Comparison of ENCODE assay signal across 14 cellular contexts in the genomic region with DNA sequence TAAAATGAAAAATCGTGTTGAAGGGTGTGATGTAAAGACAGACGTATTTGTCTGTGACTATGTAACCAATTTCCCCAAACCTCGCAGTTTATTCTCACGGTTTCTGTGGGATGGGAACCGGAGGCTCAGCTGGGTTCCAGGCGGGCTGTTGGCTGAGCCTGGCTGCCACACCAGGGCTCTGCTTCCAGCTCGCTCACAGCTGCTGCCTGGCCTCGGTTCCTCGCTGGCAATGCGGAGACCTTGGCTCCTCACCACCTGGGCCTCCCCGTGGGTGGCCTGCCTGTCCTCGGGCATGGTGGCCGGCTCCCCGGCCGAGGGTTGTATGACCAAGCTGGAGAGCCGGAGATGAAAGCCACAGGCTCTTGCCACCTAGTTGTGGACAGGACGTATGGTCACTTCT.
DNase-seq lines count a peak whose midpoint lies in the region; ATAC-seq and TF ChIP-seq lines count a peak whose summit lies in the region.
"Had no signal": no experiment of that assay in that cellular context is flagged by ENCODE, and none has a peak within 500 bp of the region (broad histone marks: within the 10 kb centered on the region; RNA-seq: fewer than 3 reads in every experiment).

No MANE protein-coding gene starts in this region.

- no peaks in the 10 kb centered on the region for H3K23me2 ChIP-seq in H9 (ENCODE audit: insufficient read length, low read depth, low read length, poor library complexity, severe bottlenecking)

- POLR2A ChIA-PET in naive thymus-derived CD8-positive, alpha-beta T cell (lab: Charles Lee), result no interaction called here

- DNase-seq in AG10803 (ENCODE audit: low read depth) (peak; percentile 51), H9 (peak; percentile 24), endodermal cell (peak; percentile 43), neuronal stem cell (ENCODE audit: low spot score) (no peak), NCI-H1092 (lab: John Stamatoyannopoulos, UW) (no peak)
- no peak for DNase-seq in naive thymus-derived CD8-positive, alpha-beta T cell
- DNase-seq: ACHN; Calu3; CD4-positive, alpha-beta T cell; DMS 273 treated with DMSO at 0.1 percent for 48 hours had no signal

- no peaks in the 10 kb centered on the region for H3K36me3 ChIP-seq in endodermal cell (ENCODE audit: control insufficient read depth, insufficient read depth, low read length)
- H3K36me3 ChIP-seq in neuronal stem cell (replicated peaks in 1 of 2; ENCODE audit: control insufficient read depth in 2 of 2, insufficient read depth in 2 of 2, low read length in 2 of 2), result no peaks in the 10 kb centered on the region
- H3K36me3 ChIP-seq: HAP-1 had no signal

- WGBS in H9 (ENCODE audit: extremely low coverage, insufficient read length, low lambda C conversion rate), result no CpG with 5 or more reads among the region's 17 CpGs
- WGBS in endodermal cell (ENCODE audit: insufficient coverage in 1 of 2, insufficient read length in 1 of 2), 2 experiments, result 95% methylated on average over 12 to 17 of the region's 17 CpGs
- WGBS in neuronal stem cell (ENCODE audit: extremely low coverage in 2 of 2, insufficient read length in 2 of 2, insufficient replicate concordance in 1 of 2), 2 donors, result no CpG with 5 or more reads among the region's 17 CpGs

- H2AK5ac ChIP-seq in H9 (ENCODE audit: insufficient read length, low read length) (no peak overlapping the region), neuronal stem cell (ENCODE audit: low read depth, low read length) (no peak overlapping the region)

- no peak overlapping the region for H3K18ac ChIP-seq in H9 (ENCODE audit: insufficient read length, low read depth, low read length)
- H3K18ac ChIP-seq in neuronal stem cell (ENCODE audit: low read length), result no peak overlapping the region

- ATAC-seq in HG03097 (IDR thresholded peaks at IDR 0.05; ENCODE audit: low FRiP score, unreplicated experiment), result no peak
- ATAC-seq in naive thymus-derived CD8-positive, alpha-beta T cell, result no peak
- ATAC-seq: GM23338 had no signal

- H3T11ph ChIP-seq in H9 (ENCODE audit: low read length), result no peak overlapping the region

- H4K20me1 ChIP-seq in H9 (ENCODE audit: control insufficient read depth, insufficient read depth, insufficient read length), result no peaks in the 10 kb centered on the region

- no peak overlapping the region for H2BK120ac ChIP-seq in H9 (ENCODE audit: low read depth, low read length, poor library complexity, severe bottlenecking)
- no peak overlapping the region for H2BK120ac ChIP-seq in neuronal stem cell (ENCODE audit: low read depth, low read length)

- H3K4ac ChIP-seq in H9 (ENCODE audit: low read depth, low read length) (no peak overlapping the region), neuronal stem cell (ENCODE audit: low read length) (no peak overlapping the region)

- no peaks in the 10 kb centered on the region for H3K79me2 ChIP-seq in H9 (ENCODE audit: insufficient read depth, low read length)

- H4K8ac ChIP-seq in H9 (replicated peaks; ENCODE audit: insufficient read length, low read depth, low read length) (no peak overlapping the region), neuronal stem cell (ENCODE audit: low read depth, low read length) (no peak overlapping the region)

- H3K4me2 ChIP-seq in H9 (ENCODE audit: insufficient read depth, insufficient read length, low read length) (no peak overlapping the region), neuronal stem cell (ENCODE audit: insufficient read depth, low read length, poor library complexity, severe bottlenecking) (no peak overlapping the region)
- H3K4me2 ChIP-seq: GM23338 had no signal

- H2BK5ac ChIP-seq in H9 (ENCODE audit: insufficient read length, low read length) (no peak overlapping the region), neuronal stem cell (ENCODE audit: low read length) (no peak overlapping the region)

- H3K4me3 Mint-ChIP-seq in H9 (no peak overlapping the region), endodermal cell (no peak overlapping the region)
- no peak overlapping the region for H3K4me3 Mint-ChIP-seq in naive thymus-derived CD8-positive, alpha-beta T cell
- H3K4me3 Mint-ChIP-seq: B cell; CD4-positive, alpha-beta T cell; GM23338 had no signal

- H3K27me3 Mint-ChIP-seq in H9 (ENCODE audit: low read depth), result no peaks in the 10 kb centered on the region
- peaks cover 3% of the 10 kb centered on the region for H3K27me3 Mint-ChIP-seq in endodermal cell (ENCODE audit: insufficient read depth)
- H3K27me3 Mint-ChIP-seq in naive thymus-derived CD8-positive, alpha-beta T cell, result peaks cover 0 to 19% (median 10%) of the 10 kb centered on the region in 5 donors
- H3K27me3 Mint-ChIP-seq: CD4-positive, alpha-beta T cell had no signal

- H3K9me3 ChIP-seq in H9 (ENCODE audit: control insufficient read depth, low read depth, low read length) (no peaks in the 10 kb centered on the region), endodermal cell (ENCODE audit: control insufficient read depth, low read length) (no peaks in the 10 kb centered on the region), neuronal stem cell (replicated peaks in 1 of 2; ENCODE audit: control insufficient read depth in 2 of 2, insufficient read depth in 1 of 2, low read depth in 1 of 2, low read length in 2 of 2) (peaks cover 0 to 1% of the 10 kb centered on the region in 2 donors)
- H3K9me3 ChIP-seq: HAP-1 had no signal

- H3K79me1 ChIP-seq in H9 (ENCODE audit: insufficient read depth, low read depth, low read length, poor library complexity, severe bottlenecking), result no peaks in the 10 kb centered on the region
- peaks cover 1% of the 10 kb centered on the region for H3K79me1 ChIP-seq in neuronal stem cell (ENCODE audit: low read depth, low read length)

- H2BK12ac ChIP-seq in H9 (ENCODE audit: insufficient read length, low read depth, low read length), result no peak overlapping the region
- H2BK12ac ChIP-seq in neuronal stem cell (ENCODE audit: low read length), result no peak overlapping the region

- H2BK20ac ChIP-seq in H9 (ENCODE audit: low read depth, low read length, poor library complexity, severe bottlenecking), result no peak overlapping the region

- H3K14ac ChIP-seq in H9 (ENCODE audit: insufficient read depth, low read length) (no peak overlapping the region; the same call in 1 of the 2 replicates), neuronal stem cell (ENCODE audit: low read length) (peak overlapping the region; percentile 74)

- peaks cover 23 to 35% of the 10 kb centered on the region in 2 experiments for H3K4me1 Mint-ChIP-seq in H9
- H3K4me1 Mint-ChIP-seq in endodermal cell, result peaks cover 13% of the 10 kb centered on the region
- peaks cover 0 to under 1% (median 0%) of the 10 kb centered on the region in 4 donors for H3K4me1 Mint-ChIP-seq in naive thymus-derived CD8-positive, alpha-beta T cell
- H3K4me1 Mint-ChIP-seq: B cell had no signal

- H3K4me1 ChIP-seq in H9 (ENCODE audit: insufficient read depth, low read length), result peaks cover 6% of the 10 kb centered on the region; the same call in 1 of the 2 replicates
- H3K4me1 ChIP-seq in endodermal cell (ENCODE audit: control insufficient read depth, insufficient read depth, low read length), result peaks cover 7% of the 10 kb centered on the region
- peaks cover 7 to 10% of the 10 kb centered on the region in 2 donors for H3K4me1 ChIP-seq in neuronal stem cell (ENCODE audit: control insufficient read depth in 2 of 2, insufficient read depth in 1 of 2, low read depth in 1 of 2, low read length in 2 of 2)

- TF ChIP-seq CTCF in AG10803 (conservative IDR thresholded peaks at IDR 0.05; ENCODE audit: low read length), result no peak
- no peak for TF ChIP-seq CTCF in H9 (conservative IDR thresholded peaks at IDR 0.05)
- TF ChIP-seq CTCF in endodermal cell (conservative IDR thresholded peaks at IDR 0.05), result no peak

- no peak overlapping the region for H2AFZ ChIP-seq in H9 (ENCODE audit: low read length)
- peak overlapping the region; percentile 13 for H2AFZ ChIP-seq in neuronal stem cell (ENCODE audit: low read length)
- H2AFZ ChIP-seq: GM23338 had no signal

- H4K91ac ChIP-seq in H9 (ENCODE audit: insufficient read length, low read depth, low read length), result no peak overlapping the region
- H4K91ac ChIP-seq in neuronal stem cell (ENCODE audit: low read depth, low read length, poor library complexity), result no peak overlapping the region

- no peak overlapping the region for H3K4me3 ChIP-seq in AG10803 (ENCODE audit: low read length)
- H3K4me3 ChIP-seq in endodermal cell (ENCODE audit: low read length), result no peak overlapping the region
- no peak overlapping the region for H3K4me3 ChIP-seq in neuronal stem cell (ENCODE audit: low read length in 2 of 2)
- H3K4me3 ChIP-seq: GM23338, HAP-1 had no signal

- H2BK15ac ChIP-seq in H9 (ENCODE audit: low read depth, low read length), result no peak overlapping the region
- no peak overlapping the region for H2BK15ac ChIP-seq in neuronal stem cell (ENCODE audit: low read length)

- H3K9ac ChIP-seq in H9 (ENCODE audit: extremely low read depth, insufficient read length, low read length), result no peak overlapping the region
- no peak overlapping the region for H3K9ac ChIP-seq in endodermal cell (ENCODE audit: extremely low read depth, low read length, poor library complexity, severe bottlenecking)
- H3K9ac ChIP-seq in neuronal stem cell (ENCODE audit: low read depth, low read length, poor library complexity), result no peak overlapping the region

- H4K5ac ChIP-seq in H9 (ENCODE audit: insufficient read length, low read depth, low read length), result no peak overlapping the region

- H3K36me3 Mint-ChIP-seq in H9 (ENCODE audit: insufficient read depth in 1 of 3, low read depth in 3 of 3), result no peaks in the 10 kb centered on the region
- H3K36me3 Mint-ChIP-seq in endodermal cell (ENCODE audit: low read depth), result no peaks in the 10 kb centered on the region
- no peaks in the 10 kb centered on the region for H3K36me3 Mint-ChIP-seq in naive thymus-derived CD8-positive, alpha-beta T cell

- H3K23ac ChIP-seq in H9 (ENCODE audit: insufficient read length, low read depth, low read length) (no peak overlapping the region), neuronal stem cell (ENCODE audit: low read depth, low read length, poor library complexity) (no peak overlapping the region)

- no peak overlapping the region for H3K27ac ChIP-seq in H9 (ENCODE audit: insufficient read length, low read depth, low read length)
- no peak overlapping the region for H3K27ac ChIP-seq in endodermal cell (ENCODE audit: low read depth, low read length)
- H3K27ac ChIP-seq in neuronal stem cell (replicated peaks; ENCODE audit: low read length), result no peak overlapping the region

- H3K56ac ChIP-seq in H9 (ENCODE audit: insufficient read length, low read depth, low read length), result no peak overlapping the region

- H3K27ac Mint-ChIP-seq in H9 (peak overlapping the region in 1 of 3 experiments; percentile 20; a peak in 1 of 7 replicates), endodermal cell (no peak overlapping the region)
- H3K27ac Mint-ChIP-seq in naive thymus-derived CD8-positive, alpha-beta T cell, result no peak overlapping the region
- H3K27ac Mint-ChIP-seq: B cell; CD4-positive, alpha-beta T cell; GM23338 had no signal

- no peaks in the 10 kb centered on the region for H3K9me3 Mint-ChIP-seq in H9
- H3K9me3 Mint-ChIP-seq in endodermal cell, result no peaks in the 10 kb centered on the region
- peaks cover 0 to 2% (median 0%) of the 10 kb centered on the region in 9 donors for H3K9me3 Mint-ChIP-seq in naive thymus-derived CD8-positive, alpha-beta T cell
- H3K9me3 Mint-ChIP-seq: CD4-positive, alpha-beta T cell; GM23338 had no signal

- no peaks in the 10 kb centered on the region for H3K27me3 ChIP-seq in H9 (ENCODE audit: insufficient read depth, low read length)
- no peaks in the 10 kb centered on the region for H3K27me3 ChIP-seq in endodermal cell (ENCODE audit: control insufficient read depth, insufficient read depth, low read length, poor library complexity, severe bottlenecking)
- H3K27me3 ChIP-seq in neuronal stem cell (ENCODE audit: control insufficient read depth in 3 of 3, insufficient read depth in 3 of 3, low read depth in 1 of 3, low read length in 3 of 3), result no peaks in the 10 kb centered on the region

Comparison
In these comparisons a context has a peak if more than half of its experiments do, and no peak if none do; other contexts are left out.
1. DNase-seq: peak in AG10803 (single experiment), H9 (single experiment) and endodermal cell (single experiment); none in neuronal stem cell (single experiment), naive thymus-derived CD8-positive, alpha-beta T cell (0 of 10) and NCI-H1092 (single experiment).